In genomic region chr2:62826953-62827675, GRCh38 we compare ENCODE assay signal across 1 cellular context.
TF ChIP-seq lines count a peak whose summit lies in the region.

No MANE protein-coding gene starts in this region.

TF ChIP-seq in WTC11, 78 proteins besides CTCF, POLR2A, EP300 and RAD21 (continued from another document):
- TF ChIP-seq HMGXB4 (CRISPR knock-in tag; IDR thresholded peaks at IDR 0.05), result no peak
- TF ChIP-seq TEAD1 (CRISPR knock-in tag; IDR thresholded peaks at IDR 0.05), result no peak
- TF ChIP-seq CBFB (CRISPR knock-in tag; IDR thresholded peaks at IDR 0.05; ENCODE audit: low read depth), result no peak
- TF ChIP-seq ZNF281 (CRISPR knock-in tag; IDR thresholded peaks at IDR 0.05), result no peak
- no peak for TF ChIP-seq JAZF1 (CRISPR knock-in tag; IDR thresholded peaks at IDR 0.05)
